Comparison of ENCODE assay signal across 8 cellular contexts in genomic region chrX:134459683-134460004, GRCh38. TPM values are rescaled to one million over a fixed set of nuclear protein-coding genes. Genes with fewer than 3 reads are reported as not detected.
DNase-seq lines count a peak whose midpoint lies in the region; ATAC-seq and FAIRE-seq lines count a peak whose summit lies in the region.

No MANE protein-coding gene starts in this region.

- H3K9me3 ChIP-seq in iPS DF 6.9 (ENCODE audit: control insufficient read depth, insufficient read depth, low read length): no peaks in the 10 kb centered on the region

- H3K4me3 ChIP-seq in iPS DF 6.9 (ENCODE audit: low read length): peak overlapping the region; percentile 20; the same call in 1 of the 2 replicates

- ATAC-seq in HG03175 (IDR thresholded peaks at IDR 0.05; ENCODE audit: unreplicated experiment): peak; percentile 22
- peak; percentile 5 for ATAC-seq in stimulated activated naive CD8-positive, alpha-beta T cell treated with anti-CD3 and anti-CD28 coated beads, Interleukin-15, amount 100 ng/mL, for 72 hours

- H3K36me3 ChIP-seq in iPS DF 6.9 (ENCODE audit: control insufficient read depth, insufficient read depth, low read length): no peaks in the 10 kb centered on the region

- peaks cover 2% of the 10 kb centered on the region for H3K36me3 Mint-ChIP-seq in activated T-helper 1 cell treated with anti-CD3 and anti-CD28 coated beads, Interleukin-12 subunit alpha, Interleukin-12 subunit beta, Interleukin-2, Interleukin-4 antibody, amounts not matched to agents 30 ng/mL and 10 ng/mL and 1 ng/mL, durations not matched to agents 14 hours and 24 hours and 36 hours (ENCODE audit: low read depth)

- no peaks in the 10 kb centered on the region; the same call in 1 of the 2 replicates for H3K4me1 ChIP-seq in iPS DF 6.9 (ENCODE audit: control insufficient read depth, insufficient read depth, low read length)

- FAIRE-seq in urothelium cell line (lab: Jason Lieb, UNC): no peak

- peaks cover 19% of the 10 kb centered on the region for H3K4me1 Mint-ChIP-seq in activated T-helper 1 cell treated with anti-CD3 and anti-CD28 coated beads, Interleukin-12 subunit alpha, Interleukin-12 subunit beta, Interleukin-2, Interleukin-4 antibody, amounts not matched to agents 30 ng/mL and 10 ng/mL and 1 ng/mL, durations not matched to agents 14 hours and 24 hours and 36 hours (ENCODE audit: low read depth)
- H3K4me1 Mint-ChIP-seq in stimulated activated naive CD8-positive, alpha-beta T cell treated with anti-CD3 and anti-CD28 coated beads, Interleukin-15, amount 100 ng/mL, for 72 hours: peaks cover 10% of the 10 kb centered on the region

- no peak overlapping the region for H3K27ac ChIP-seq in iPS DF 6.9 (ENCODE audit: low read length)

- DNase-seq in SIG-M5 treated with dmso at 0.1 percent for 504 hours (lab: John Stamatoyannopoulos, UW; ENCODE audit: unreplicated experiment) (peak; percentile 17), SIG-M5 (lab: John Stamatoyannopoulos, UW) (no peak), iPS DF 6.9 (ENCODE audit: low read depth, low spot score) (peak; percentile 4), urothelium cell line (ENCODE audit: low spot score) (no peak), NOMO-1 (lab: John Stamatoyannopoulos, UW; ENCODE audit: unreplicated experiment in 2 of 2) (no peak)
- no peak for DNase-seq in activated T-helper 1 cell treated with anti-CD3 and anti-CD28 coated beads, Interleukin-12 subunit alpha, Interleukin-12 subunit beta, Interleukin-2, Interleukin-4 antibody, amounts not matched to agents 30 ng/mL and 10 ng/mL and 1 ng/mL, durations not matched to agents 14 hours and 24 hours and 36 hours (ENCODE audit: low spot score)
- DNase-seq in stimulated activated naive CD8-positive, alpha-beta T cell treated with anti-CD3 and anti-CD28 coated beads, Interleukin-15, amount 100 ng/mL, for 72 hours: peak in 1 of 2 donors; percentile 1

- H3K27ac Mint-ChIP-seq in activated T-helper 1 cell treated with anti-CD3 and anti-CD28 coated beads, Interleukin-12 subunit alpha, Interleukin-12 subunit beta, Interleukin-2, Interleukin-4 antibody, amounts not matched to agents 30 ng/mL and 10 ng/mL and 1 ng/mL, durations not matched to agents 14 hours and 24 hours and 36 hours: peak overlapping the region; percentile 70
- H3K27ac Mint-ChIP-seq in stimulated activated naive CD8-positive, alpha-beta T cell treated with anti-CD3 and anti-CD28 coated beads, Interleukin-15, amount 100 ng/mL, for 72 hours: peak overlapping the region; percentile 19 to 61

- H3K4me3 Mint-ChIP-seq in activated T-helper 1 cell treated with anti-CD3 and anti-CD28 coated beads, Interleukin-12 subunit alpha, Interleukin-12 subunit beta, Interleukin-2, Interleukin-4 antibody, amounts not matched to agents 30 ng/mL and 10 ng/mL and 1 ng/mL, durations not matched to agents 14 hours and 24 hours and 36 hours: peak overlapping the region; percentile 84
- peak overlapping the region; percentile 79 to 85 for H3K4me3 Mint-ChIP-seq in stimulated activated naive CD8-positive, alpha-beta T cell treated with anti-CD3 and anti-CD28 coated beads, Interleukin-15, amount 100 ng/mL, for 72 hours

- intact Hi-C loops in activated T-helper 1 cell treated with anti-CD3 and anti-CD28 coated beads, Interleukin-12 subunit alpha, Interleukin-12 subunit beta, Interleukin-2, Interleukin-4 antibody, amounts not matched to agents 30 ng/mL and 10 ng/mL and 1 ng/mL, durations not matched to agents 14 hours and 24 hours and 36 hours (cut with micrococcal nuclease): loop anchor here (1.0 to 10.0 kb wide), 2 partner anchors 272 to 1065 kb away; partner anchors contain the start of gene INTS6L

- H3K9me3 Mint-ChIP-seq in activated T-helper 1 cell treated with anti-CD3 and anti-CD28 coated beads, Interleukin-12 subunit alpha, Interleukin-12 subunit beta, Interleukin-2, Interleukin-4 antibody, amounts not matched to agents 30 ng/mL and 10 ng/mL and 1 ng/mL, durations not matched to agents 14 hours and 24 hours and 36 hours: no peaks in the 10 kb centered on the region
- no peaks in the 10 kb centered on the region for H3K9me3 Mint-ChIP-seq in stimulated activated naive CD8-positive, alpha-beta T cell treated with anti-CD3 and anti-CD28 coated beads, Interleukin-15, amount 100 ng/mL, for 72 hours

- no CpG with 5 or more reads among the region's 12 CpGs for WGBS in iPS DF 6.9 (ENCODE audit: insufficient coverage, insufficient read length)

- H3K27me3 ChIP-seq in iPS DF 6.9 (ENCODE audit: control insufficient read depth, insufficient read depth, low read length): no peaks in the 10 kb centered on the region

- no peaks in the 10 kb centered on the region for H3K27me3 Mint-ChIP-seq in activated T-helper 1 cell treated with anti-CD3 and anti-CD28 coated beads, Interleukin-12 subunit alpha, Interleukin-12 subunit beta, Interleukin-2, Interleukin-4 antibody, amounts not matched to agents 30 ng/mL and 10 ng/mL and 1 ng/mL, durations not matched to agents 14 hours and 24 hours and 36 hours (ENCODE audit: insufficient read depth)
- no peaks in the 10 kb centered on the region for H3K27me3 Mint-ChIP-seq in stimulated activated naive CD8-positive, alpha-beta T cell treated with anti-CD3 and anti-CD28 coated beads, Interleukin-15, amount 100 ng/mL, for 72 hours

RNA-seq across cellular contexts. Expression of gene HPRT1, which starts 0.3 kb away (rescaled TPM):
- total RNA-seq in activated T-helper 1 cell treated with anti-CD3 and anti-CD28 coated beads, Interleukin-12 subunit alpha, Interleukin-12 subunit beta, Interleukin-2, Interleukin-4 antibody, amounts not matched to agents 30 ng/mL and 10 ng/mL and 1 ng/mL, durations not matched to agents 14 hours and 24 hours and 36 hours: 106 and 113 TPM in 2 replicates

Comparison
In these comparisons a context has a peak if more than half of its experiments do, and no peak if none do; other contexts are left out.
1. DNase-seq: peak in SIG-M5 treated with dmso at 0.1 percent for 504 hours (single experiment) and iPS DF 6.9 (single experiment); none in SIG-M5 (single experiment), activated T-helper 1 cell treated with anti-CD3 and anti-CD28 coated beads, Interleukin-12 subunit alpha, Interleukin-12 subunit beta, Interleukin-2, Interleukin-4 antibody, amounts not matched to agents 30 ng/mL and 10 ng/mL and 1 ng/mL, durations not matched to agents 14 hours and 24 hours and 36 hours (single experiment), urothelium cell line (single experiment) and NOMO-1 (0 of 2).